ENCODE assay signal across 22 cellular contexts in the genomic region with DNA sequence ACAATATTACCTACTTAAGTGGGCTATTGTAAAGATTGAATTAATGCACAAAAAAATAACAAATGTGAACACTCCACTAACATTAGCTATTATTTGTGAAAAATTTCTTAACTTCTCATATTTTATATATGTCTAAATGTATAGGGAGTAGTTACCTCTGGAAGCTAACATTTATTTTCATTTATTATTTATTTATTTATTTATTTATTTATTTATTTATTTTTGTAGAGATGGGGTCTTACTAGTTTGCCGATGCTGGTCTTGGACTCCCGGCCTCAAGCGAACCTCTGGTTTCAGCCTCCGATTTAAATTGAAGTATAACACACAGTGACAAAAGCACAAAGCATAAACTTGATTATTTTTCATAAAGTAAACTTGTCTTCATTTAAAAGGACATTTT.
"Had no signal": no experiment of that assay in that cellular context is flagged by ENCODE, and none has a peak within 500 bp of the region (broad histone marks: within the 10 kb centered on the region; RNA-seq: fewer than 3 reads in every experiment).

No MANE protein-coding gene starts in this region.

- H3K27me3 ChIP-seq: dorsolateral prefrontal cortex had no signal

- ATAC-seq: foreskin keratinocyte, gastroesophageal sphincter, heart right ventricle, left cardiac atrium, left lung, left ventricle myocardium superior, lower lobe of right lung, mucosa of descending colon had no signal

- FAIRE-seq: colon, endothelial cell of umbilical vein, frontal cortex, islet of Langerhans, keratinocyte had no signal

- H3K9me3 ChIP-seq: esophagus muscularis mucosa, gastroesophageal sphincter, heart right ventricle, left lung, lower lobe of right lung, mucosa of descending colon had no signal

- H3K27ac ChIP-seq: coronary artery, dorsolateral prefrontal cortex, esophagus muscularis mucosa, foreskin keratinocyte, gastroesophageal sphincter, heart right ventricle, left lung, lower lobe of right lung had no signal

- H3K4me3 ChIP-seq: coronary artery, dorsolateral prefrontal cortex, esophagus muscularis mucosa, gastroesophageal sphincter, heart right ventricle, left lung, lower lobe of right lung, mucosa of descending colon had no signal

- H3K4me1 ChIP-seq: foreskin keratinocyte had no signal

- DNase-seq: dermis blood vessel endothelial cell; dorsolateral prefrontal cortex; effector CD4-positive, alpha-beta T cell; effector memory CD4-positive, alpha-beta T cell; foreskin keratinocyte; heart right ventricle; hippocampal formation; left cardiac atrium; left lung; left ventricle myocardium superior; lower lobe of right lung; mesenchymal stem cell; mucosa of descending colon; naive B cell had no signal
